ENCODE assay signal across 17 cellular contexts in genomic region chr3:167078070-167078622, GRCh38.
DNase-seq lines count a peak whose midpoint lies in the region; ATAC-seq, FAIRE-seq and TF ChIP-seq lines count a peak whose summit lies in the region.
"Had no signal": no experiment of that assay in that cellular context is flagged by ENCODE, and none has a peak within 500 bp of the region (broad histone marks: within the 10 kb centered on the region; RNA-seq: fewer than 3 reads in every experiment).

No MANE protein-coding gene starts in this region.

- TF ChIP-seq EP300 in GM12878 (IDR thresholded peaks at IDR 0.05; ENCODE audit: borderline replicate concordance in 1 of 2, control insufficient read depth in 1 of 2, low read depth in 2 of 2, low read length in 2 of 2) = no peak

- TF ChIP-seq RAD21 in GM12878 (IDR thresholded peaks at IDR 0.05; ENCODE audit: insufficient read depth, low read depth, low read length) = no peak

- H3K27me3 ChIP-seq in BLaER1 (no peaks in the 10 kb centered on the region), OCI-LY3 (ENCODE audit: low read depth, low read length) (no peaks in the 10 kb centered on the region), GM12878 (replicated peaks in 1 of 2; ENCODE audit: control insufficient read depth in 2 of 2, insufficient read depth in 2 of 2, low read length in 1 of 2) (no peaks in the 10 kb centered on the region)
- H3K27me3 ChIP-seq: thyroid gland had no signal

- RAD21 ChIA-PET in GM12878 (lab: Charles Lee; ENCODE audit: unreplicated experiment) = no interaction called here

- H3K27ac ChIP-seq in BLaER1 (no peak overlapping the region), OCI-LY3 (ENCODE audit: low read length) (peak overlapping the region; percentile 4), GM12878 (ENCODE audit: control insufficient read depth, insufficient read depth) (no peak overlapping the region)
- H3K27ac ChIP-seq: thyroid gland had no signal

- TF ChIP-seq POLR2A in H54 (IDR thresholded peaks at IDR 0.05; ENCODE audit: low read depth, low read length) (no peak), GM12878 (IDR thresholded peaks at IDR 0.05; ENCODE audit: low read depth, low read length) (no peak), lower leg skin (IDR thresholded peaks at IDR 0.05) (no peak)

- H3K4me3 ChIP-seq in BLaER1 (no peak overlapping the region), OCI-LY3 (ENCODE audit: low read length) (peak overlapping the region; percentile 61), GM12878 (no peak overlapping the region), lower leg skin (ENCODE audit: low read depth, poor library complexity, severe bottlenecking) (no peak overlapping the region)
- H3K4me3 ChIP-seq: thyroid gland had no signal

- 5% methylated on average over 7 of the region's 7 CpGs for WGBS in GM12878 (ENCODE audit: insufficient coverage, insufficient replicate concordance, low lambda C conversion rate, missing lambda C conversion rate)
- WGBS in lower leg skin, 2 donors = 67 to 77% methylated on average over 7 of the region's 7 CpGs

- no TSS peak for BruUV-seq in GM12878 (replicated peaks; lab: Mats Ljungman, UMichigan)

- H3K4me2 ChIP-seq in BLaER1 = peak overlapping the region; percentile 36
- H3K4me2 ChIP-seq in OCI-LY3 (ENCODE audit: low read length) = peak overlapping the region; percentile 91
- H3K4me2 ChIP-seq in GM12878 (ENCODE audit: control insufficient read depth, insufficient read depth) = no peak overlapping the region

- peaks cover 6% of the 10 kb centered on the region; the same call in 1 of the 2 replicates for H3K4me1 ChIP-seq in BLaER1
- peaks cover 13% of the 10 kb centered on the region for H3K4me1 ChIP-seq in OCI-LY3 (ENCODE audit: low read length)
- H3K4me1 ChIP-seq in GM12878 (ENCODE audit: control insufficient read depth, insufficient read depth, low read length) = no peaks in the 10 kb centered on the region
- H3K4me1 ChIP-seq: thyroid gland had no signal

- no peaks in the 10 kb centered on the region for H3K79me2 ChIP-seq in OCI-LY3 (ENCODE audit: low read length)
- no peaks in the 10 kb centered on the region for H3K79me2 ChIP-seq in GM12878 (ENCODE audit: control insufficient read depth, insufficient read depth, low read length)

- H4K20me1 ChIP-seq in BLaER1 = no peaks in the 10 kb centered on the region
- H4K20me1 ChIP-seq in OCI-LY3 (ENCODE audit: insufficient read depth, low read length) = no peaks in the 10 kb centered on the region
- H4K20me1 ChIP-seq in GM12878 (ENCODE audit: control insufficient read depth, insufficient read depth) = no peaks in the 10 kb centered on the region

- TF ChIP-seq CTCF in OCI-LY3 (IDR thresholded peaks at IDR 0.05; ENCODE audit: low read depth, low read length) (no peak), GM12878 (IDR thresholded peaks at IDR 0.05 in 2 of 3, conservative IDR thresholded peaks at IDR 0.05 in 1 of 3; ENCODE audit: control insufficient read depth in 2 of 3, extremely low read depth in 1 of 3, insufficient read depth in 1 of 3, low read depth in 3 of 3, low read length in 3 of 3) (no peak), lower leg skin (IDR thresholded peaks at IDR 0.05) (no peak)

- intact Hi-C loops in GM12878 (cut with micrococcal nuclease; ENCODE audit: unreplicated experiment) (no loop called here), Right ventricle myocardium inferior (cut with DNase I) (no loop called here), lower leg skin (cut with DNase I; ENCODE audit: low total_unique reads) (no loop called here)

- in situ Hi-C loops in GM12878 (cut with MboI) = no loop called here

- SMC1A ChIA-PET in GM12878 (lab: Charles Lee; ENCODE audit: uncharacterized antibody, unreplicated experiment) = no interaction called here

- no peak overlapping the region for H3K9ac ChIP-seq in BLaER1
- H3K9ac ChIP-seq in OCI-LY3 (ENCODE audit: low read length) = peak overlapping the region; percentile 46
- no peak overlapping the region for H3K9ac ChIP-seq in GM12878 (ENCODE audit: control insufficient read depth, insufficient read depth, low read length)

- CTCF ChIA-PET in GM12878 (lab: Yijun Ruan, JAX) = no interaction called here

- POLR2A ChIA-PET in GM12878 (lab: Charles Lee) = no interaction called here

- DNase-seq in H54 (ENCODE audit: insufficient read length, low spot score) (no peak), GM12878 (ENCODE audit: low read depth, low spot score) (no peak), Right ventricle myocardium inferior (ENCODE audit: missing footprints) (no peak), putamen (ENCODE audit: low spot score) (no peak), lower leg skin (ENCODE audit: low spot score in 2 of 2) (no peak), SIG-M5 (lab: John Stamatoyannopoulos, UW) (no peak)
- DNase-seq: activated naive CD8-positive, alpha-beta T cell treated with anti-CD3 and anti-CD28 coated beads, Interleukin-2, amount 10 ng/mL, durations not matched to agents 7 days and 5 days; activated T-cell treated with anti-CD3 and anti-CD28 coated beads, Interleukin-2, amount 50 U/mL, for 24 hours; cerebellar nuclear complex; GOT3; NCI-H1417; NCI-H524 treated with DMSO at 0.1 percent for 48 hours; stimulated activated CD4-positive, alpha-beta T cell treated with anti-CD3 and anti-CD28 coated beads, Interleukin-2, amount 100 ng/mL, for 48 hours; thyroid gland had no signal

- ATAC-seq in GM12878 (peak; percentile 45), Right ventricle myocardium inferior (no peak)
- ATAC-seq: sciatic nerve had no signal

- no peaks in the 10 kb centered on the region for H3K36me3 ChIP-seq in BLaER1
- no peaks in the 10 kb centered on the region for H3K36me3 ChIP-seq in OCI-LY3 (replicated peaks; ENCODE audit: low read depth, low read length)
- H3K36me3 ChIP-seq in GM12878 (ENCODE audit: control insufficient read depth in 2 of 2, insufficient read depth in 2 of 2, low read length in 1 of 2) = no peaks in the 10 kb centered on the region
- H3K36me3 ChIP-seq: thyroid gland had no signal

- H3K9me3 ChIP-seq in BLaER1 (no peaks in the 10 kb centered on the region), OCI-LY3 (ENCODE audit: insufficient read depth, low read length) (no peaks in the 10 kb centered on the region), GM12878 (replicated peaks; ENCODE audit: control insufficient read depth, insufficient read depth, low read length) (no peaks in the 10 kb centered on the region)
- H3K9me3 ChIP-seq: thyroid gland had no signal

- H2AFZ ChIP-seq in OCI-LY3 (ENCODE audit: low read depth, low read length) (peak overlapping the region; percentile 99), GM12878 (ENCODE audit: control insufficient read depth, low read depth, low read length) (no peak overlapping the region)

- peak; percentile 98 for FAIRE-seq in H54 (lab: Jason Lieb, UNC)
- FAIRE-seq in GM12878 (lab: Jason Lieb, UNC) = no peak

TF ChIP-seq in GM12878, 131 proteins besides CTCF, POLR2A, EP300 and RAD21 (continues in another document):
- no peak for TF ChIP-seq IKZF2 (IDR thresholded peaks at IDR 0.05)
- no peak for TF ChIP-seq ZBTB33 (IDR thresholded peaks at IDR 0.05)
- TF ChIP-seq, protein P1, sequence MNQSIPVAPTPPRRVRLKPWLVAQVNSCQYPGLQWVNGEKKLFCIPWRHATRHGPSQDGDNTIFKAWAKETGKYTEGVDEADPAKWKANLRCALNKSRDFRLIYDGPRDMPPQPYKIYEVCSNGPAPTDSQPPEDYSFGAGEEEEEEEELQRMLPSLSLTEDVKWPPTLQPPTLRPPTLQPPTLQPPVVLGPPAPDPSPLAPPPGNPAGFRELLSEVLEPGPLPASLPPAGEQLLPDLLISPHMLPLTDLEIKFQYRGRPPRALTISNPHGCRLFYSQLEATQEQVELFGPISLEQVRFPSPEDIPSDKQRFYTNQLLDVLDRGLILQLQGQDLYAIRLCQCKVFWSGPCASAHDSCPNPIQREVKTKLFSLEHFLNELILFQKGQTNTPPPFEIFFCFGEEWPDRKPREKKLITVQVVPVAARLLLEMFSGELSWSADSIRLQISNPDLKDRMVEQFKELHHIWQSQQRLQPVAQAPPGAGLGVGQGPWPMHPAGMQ (IDR thresholded peaks at IDR 0.05; ENCODE audit: borderline replicate concordance) = no peak
- TF ChIP-seq NR2C1 (IDR thresholded peaks at IDR 0.05) = no peak
- no peak for TF ChIP-seq ELK1 (IDR thresholded peaks at IDR 0.05; ENCODE audit: low read depth, low read length)
- no peak for TF ChIP-seq E2F4 (IDR thresholded peaks at IDR 0.05; ENCODE audit: low read depth, low read length)
- TF ChIP-seq NFXL1 (IDR thresholded peaks at IDR 0.05; ENCODE audit: borderline replicate concordance) = no peak
- no peak for TF ChIP-seq NBN (IDR thresholded peaks at IDR 0.05)
